25 cellular contexts compared by ENCODE assay signal in the genomic region with DNA sequence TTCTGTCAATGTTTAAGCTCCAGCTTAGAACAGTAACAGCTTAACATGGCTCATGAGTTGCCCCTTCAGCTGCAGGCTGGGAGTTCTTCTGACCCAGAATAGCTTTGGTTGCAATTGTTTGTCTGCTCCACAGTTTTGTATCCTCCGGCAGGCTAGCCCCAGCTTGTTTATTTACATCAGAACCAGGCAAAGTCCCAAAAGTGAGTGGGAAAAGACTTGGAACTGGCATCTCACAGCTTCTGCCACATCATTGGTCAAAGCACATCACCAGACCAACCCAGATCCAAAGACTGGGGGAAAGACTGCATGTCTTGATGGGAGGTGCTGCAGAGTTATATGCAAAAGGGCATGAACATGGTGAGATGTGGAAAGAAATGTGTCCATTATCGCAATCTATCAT.
DNase-seq lines count a peak whose midpoint lies in the region; ATAC-seq, FAIRE-seq and TF ChIP-seq lines count a peak whose summit lies in the region.
"Had no signal": no experiment of that assay in that cellular context is flagged by ENCODE, and none has a peak within 500 bp of the region (broad histone marks: within the 10 kb centered on the region; RNA-seq: fewer than 3 reads in every experiment).

No MANE protein-coding gene starts in this region.

- H2BK12ac ChIP-seq in mesenchymal stem cell (ENCODE audit: low read length in 2 of 2), result no peak overlapping the region

- no peak for FAIRE-seq in GM12891 (lab: Jason Lieb, UNC)
- FAIRE-seq: endometrium, TTC549 had no signal

- H3K14ac ChIP-seq in mesenchymal stem cell (ENCODE audit: low read length in 2 of 2), result no peak overlapping the region

- TF ChIP-seq POLR2A in GM12891 (IDR thresholded peaks at IDR 0.05; ENCODE audit: low read depth, low read length), result no peak

- H3K4me3 ChIP-seq in RWPE2 (ENCODE audit: severe bottlenecking) (no peak overlapping the region), mesenchymal stem cell (ENCODE audit: insufficient read depth in 1 of 2, low read depth in 1 of 2, low read length in 2 of 2) (no peak overlapping the region), subcutaneous abdominal adipose tissue (ENCODE audit: low read depth in 1 of 5, low read length in 5 of 5) (no peak overlapping the region)
- H3K4me3 ChIP-seq: adrenal gland, SK-N-MC had no signal

- TF ChIP-seq CTCF in RWPE2 (IDR thresholded peaks at IDR 0.05; ENCODE audit: poor library complexity, severe bottlenecking), result no peak

- ATAC-seq in RWPE2 (ENCODE audit: low read depth) (peak; percentile 58; the same call in 2 of the 3 replicates), esophagus mucosa (peak; percentile 60), HG03039 (IDR thresholded peaks at IDR 0.05; ENCODE audit: unreplicated experiment) (no peak)
- ATAC-seq: activated CD4-positive, CD25-positive, alpha-beta regulatory T cell treated with anti-CD3 and anti-CD28 coated beads, Interleukin-2, amount 50 U/mL, for 24 hours; left colon; right cardiac atrium had no signal

- no peak overlapping the region for H3K23ac ChIP-seq in mesenchymal stem cell (ENCODE audit: low read length in 2 of 2)

- no peak overlapping the region for H4K91ac ChIP-seq in mesenchymal stem cell (ENCODE audit: low read length)

- no peak overlapping the region for H2BK15ac ChIP-seq in mesenchymal stem cell (ENCODE audit: low read depth, poor library complexity, severe bottlenecking)

- no peaks in the 10 kb centered on the region for H3K27me3 ChIP-seq in RWPE2 (ENCODE audit: insufficient read depth, poor library complexity, severe bottlenecking)
- H3K27me3 ChIP-seq in mesenchymal stem cell (ENCODE audit: control insufficient read depth in 1 of 2, insufficient read depth in 1 of 2, low read length in 2 of 2), result no peaks in the 10 kb centered on the region
- no peaks in the 10 kb centered on the region for H3K27me3 ChIP-seq in subcutaneous abdominal adipose tissue (ENCODE audit: control insufficient read depth in 5 of 5, insufficient read depth in 4 of 5, low read length in 5 of 5)
- H3K27me3 ChIP-seq: adrenal gland had no signal

- 100% methylated on average over 2 of the region's 2 CpGs for WGBS in mesenchymal stem cell

- H2BK5ac ChIP-seq in mesenchymal stem cell (ENCODE audit: low read depth, low read length, poor library complexity, severe bottlenecking), result no peak overlapping the region

- H3K9me3 ChIP-seq in RWPE2 (ENCODE audit: severe bottlenecking) (no peaks in the 10 kb centered on the region), mesenchymal stem cell (ENCODE audit: control insufficient read depth, low read length) (peaks cover 8% of the 10 kb centered on the region), subcutaneous abdominal adipose tissue (ENCODE audit: control insufficient read depth in 5 of 5, low read length in 5 of 5) (no peaks in the 10 kb centered on the region)
- H3K9me3 ChIP-seq: adrenal gland had no signal

- H3K36me3 ChIP-seq in RWPE2 (ENCODE audit: low read depth), result no peaks in the 10 kb centered on the region
- no peaks in the 10 kb centered on the region for H3K36me3 ChIP-seq in mesenchymal stem cell (ENCODE audit: control insufficient read depth in 1 of 2, insufficient read depth in 2 of 2, low read depth in 1 of 2, low read length in 2 of 2)
- H3K36me3 ChIP-seq in subcutaneous abdominal adipose tissue (ENCODE audit: control insufficient read depth in 5 of 5, insufficient read depth in 5 of 5, low read length in 5 of 5), result no peaks in the 10 kb centered on the region
- H3K36me3 ChIP-seq: adrenal gland had no signal

- H3K9ac ChIP-seq in mesenchymal stem cell (ENCODE audit: low read length) (peak overlapping the region; percentile 15), subcutaneous abdominal adipose tissue (ENCODE audit: low read length in 5 of 5) (no peak overlapping the region)
- H3K9ac ChIP-seq: parathyroid adenoma had no signal

- H3K4me1 ChIP-seq in RWPE2 (ENCODE audit: insufficient read depth, poor library complexity, severe bottlenecking) (peaks cover 15% of the 10 kb centered on the region), mesenchymal stem cell (ENCODE audit: control insufficient read depth, insufficient read depth, low read depth, low read length) (no peaks in the 10 kb centered on the region), subcutaneous abdominal adipose tissue (ENCODE audit: control insufficient read depth in 5 of 5, insufficient read depth in 5 of 5, low read length in 5 of 5) (peaks cover 0 to 21% (median 8%) of the 10 kb centered on the region in 5 donors)
- H3K4me1 ChIP-seq: adrenal gland, parathyroid adenoma had no signal

- H3K18ac ChIP-seq in mesenchymal stem cell (ENCODE audit: low read depth in 1 of 2, low read length in 2 of 2), result no peak overlapping the region

- H3K4ac ChIP-seq in mesenchymal stem cell (ENCODE audit: low read depth in 1 of 2, low read length in 2 of 2), result no peak overlapping the region

- H3K27ac ChIP-seq in RWPE2 (ENCODE audit: poor library complexity, severe bottlenecking) (peak overlapping the region; percentile 32), mesenchymal stem cell (ENCODE audit: low read length, poor library complexity, severe bottlenecking) (no peak overlapping the region), subcutaneous abdominal adipose tissue (ENCODE audit: low read depth, low read length) (peak overlapping the region; percentile 66)
- H3K27ac ChIP-seq: adrenal gland, parathyroid adenoma, SK-N-MC had no signal

- no peak overlapping the region for H4K8ac ChIP-seq in mesenchymal stem cell (ENCODE audit: low read length)

- no peaks in the 10 kb centered on the region for H3K79me1 ChIP-seq in mesenchymal stem cell (replicated peaks; ENCODE audit: low read length, poor library complexity, severe bottlenecking)

- H3K4me2 ChIP-seq in mesenchymal stem cell (ENCODE audit: low read length, poor library complexity, severe bottlenecking), result no peak overlapping the region

- H2AK5ac ChIP-seq in mesenchymal stem cell (ENCODE audit: low read length, severe bottlenecking), result no peak overlapping the region

- DNase-seq in RWPE2 (ENCODE audit: low spot score), result no peak
- peak; percentile 6 for DNase-seq in mesenchymal stem cell
- no peak for DNase-seq in GM12891 (ENCODE audit: insufficient read length, low spot score)
- DNase-seq in activated CD4-positive, alpha-beta T cell treated with anti-CD3 and anti-CD28 coated beads for 1 hour, result no peak
- DNase-seq: activated CD4-positive, alpha-beta memory T cell treated with anti-CD3 and anti-CD28 coated beads for 36 hours; activated naive CD4-positive, alpha-beta T cell treated with Interleukin-2 at 50 U/mL for 16 hours; adrenal gland; C1 segment of cervical spinal cord; immature natural killer cell; left colon; NCI-H1092 treated with DMSO at 0.1 percent for 48 hours; NCI-H187; NCI-H524; OCI-M1; right cardiac atrium; stimulated activated CD4-positive, alpha-beta T cell treated with anti-CD3 and anti-CD28 coated beads, Interleukin-4, amount 100 ng/mL, for 24 hours; T-helper 1 cell had no signal

- H2AFZ ChIP-seq in mesenchymal stem cell (ENCODE audit: low read depth, low read length), result no peak overlapping the region
- H2AFZ ChIP-seq: parathyroid adenoma had no signal

- no peak overlapping the region for H2BK120ac ChIP-seq in mesenchymal stem cell (ENCODE audit: low read depth, low read length)

TF ChIP-seq in GM12891, 5 proteins besides CTCF, POLR2A, EP300 and RAD21:
- TF ChIP-seq SPI1 (IDR thresholded peaks at IDR 0.05; ENCODE audit: low read depth, low read length) (no peak), POLR2AphosphoS5 (IDR thresholded peaks at IDR 0.05; ENCODE audit: low read depth, low read length) (no peak), TAF1 (IDR thresholded peaks at IDR 0.05; ENCODE audit: low read depth, low read length) (no peak), POU2F2 (IDR thresholded peaks at IDR 0.05; ENCODE audit: low read depth, low read length) (no peak), PAX5 (IDR thresholded peaks at IDR 0.05; ENCODE audit: insufficient read depth, low read length, severe bottlenecking) (no peak)
